1 cellular context compared by ENCODE assay signal in genomic region chr21:37202221-37202805, GRCh38.
TF ChIP-seq lines count a peak whose summit lies in the region.

No MANE protein-coding gene starts in this region.

TF ChIP-seq in K562, 482 proteins besides CTCF, POLR2A, EP300 and RAD21 (continued from another document):
- no peak for TF ChIP-seq ZNF253 (CRISPR knock-in tag; conservative IDR thresholded peaks at IDR 0.05)
- TF ChIP-seq ZHX1 (conservative IDR thresholded peaks at IDR 0.05; ENCODE audit: low read length), result no peak
- TF ChIP-seq ZNF77 (CRISPR knock-in tag; IDR thresholded peaks at IDR 0.05), result no peak
- TF ChIP-seq TAL1 (IDR thresholded peaks at IDR 0.05), result no peak
- no peak for TF ChIP-seq ZNF695 (CRISPR knock-in tag; IDR thresholded peaks at IDR 0.05)
- no peak for TF ChIP-seq ZBTB40 (IDR thresholded peaks at IDR 0.05)
- TF ChIP-seq ZBTB40 (CRISPR knock-in tag; IDR thresholded peaks at IDR 0.05), result no peak
- no peak for TF ChIP-seq POLR2G (IDR thresholded peaks at IDR 0.05; ENCODE audit: low read depth, low read length)
- no peak for TF ChIP-seq HMGN3 (IDR thresholded peaks at IDR 0.05; ENCODE audit: borderline replicate concordance, extremely low read depth, insufficient read length, low read depth, low read length)
- no peak for TF ChIP-seq ZNF121 (CRISPR knock-in tag; conservative IDR thresholded peaks at IDR 0.05)
- no peak for TF ChIP-seq ATF2 (CRISPR knock-in tag; IDR thresholded peaks at IDR 0.05)
- no peak for TF ChIP-seq CREB3 (tag; conservative IDR thresholded peaks at IDR 0.05; ENCODE audit: low read depth)
- TF ChIP-seq SRSF3 (IDR thresholded peaks at IDR 0.05; ENCODE audit: insufficient read depth, low read length), result no peak
- TF ChIP-seq ARID3A (IDR thresholded peaks at IDR 0.05; ENCODE audit: borderline replicate concordance, low read depth, low read length), result no peak
